In the genomic region with DNA sequence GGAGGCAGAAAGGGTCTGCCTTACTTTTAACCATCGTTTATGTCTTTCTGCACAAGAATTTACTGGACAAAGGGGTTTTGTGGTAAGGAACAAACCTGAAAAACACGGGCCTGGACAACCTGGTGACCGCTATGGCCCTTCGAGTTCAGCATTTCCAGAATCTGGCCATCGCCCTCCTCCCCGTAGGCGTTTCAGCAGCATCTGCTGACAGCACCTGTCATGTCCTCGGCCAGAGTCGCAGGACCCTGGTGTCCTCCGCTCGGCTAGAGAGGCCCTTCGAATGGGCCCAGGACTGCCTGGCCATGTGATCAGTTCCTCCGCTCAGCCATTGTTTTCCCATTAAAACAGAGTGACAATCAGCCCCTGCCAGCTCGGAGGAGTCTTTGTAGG, we compare ENCODE assay signal across 23 cellular contexts.
"Had no signal": no experiment of that assay in that cellular context is flagged by ENCODE, and none has a peak within 500 bp of the region (broad histone marks: within the 10 kb centered on the region; RNA-seq: fewer than 3 reads in every experiment).

No MANE protein-coding gene starts in this region.

- H3K27ac Mint-ChIP-seq: effector memory CD8-positive, alpha-beta T cell; natural killer cell; progenitor cell of endocrine pancreas; stimulated activated naive B cell treated with anti-CD40 and anti-IgM and Interleukin-4, amounts not matched to agents 10 μg/mL and 1 μg/mL and 100 μg/mL, for 72 hours; stimulated activated naive CD8-positive, alpha-beta T cell treated with anti-CD3 and anti-CD28 coated beads, Interleukin-15, amount 100 ng/mL, for 72 hours; type B pancreatic cell had no signal

- H2AFZ ChIP-seq: parathyroid adenoma had no signal

- H3K4me3 Mint-ChIP-seq: central memory CD8-positive, alpha-beta T cell; effector memory CD8-positive, alpha-beta T cell; natural killer cell; stimulated activated naive B cell treated with anti-CD40 and anti-IgM and Interleukin-4, amounts not matched to agents 10 μg/mL and 1 μg/mL and 100 μg/mL, for 72 hours; stimulated activated naive CD8-positive, alpha-beta T cell treated with anti-CD3 and anti-CD28 coated beads, Interleukin-15, amount 100 ng/mL, for 72 hours; type B pancreatic cell had no signal

- ATAC-seq: effector memory CD8-positive, alpha-beta T cell; left ventricle myocardium superior; lower lobe of right lung; natural killer cell; sciatic nerve; stimulated activated naive B cell treated with anti-CD40 and anti-IgM and Interleukin-4, amounts not matched to agents 10 μg/mL and 1 μg/mL and 100 μg/mL, for 72 hours; stimulated activated naive CD8-positive, alpha-beta T cell treated with anti-CD3 and anti-CD28 coated beads, Interleukin-15, amount 100 ng/mL, for 72 hours had no signal

- H3K4me3 ChIP-seq: esophagus squamous epithelium, heart right ventricle, lower lobe of right lung, suprapubic skin, uterus had no signal

- H3K36me3 ChIP-seq: uterus had no signal

- H3K4me1 ChIP-seq: esophagus squamous epithelium, lower lobe of right lung, parathyroid adenoma, suprapubic skin, uterus had no signal

- H3K4me1 Mint-ChIP-seq: central memory CD8-positive, alpha-beta T cell; stimulated activated naive B cell treated with anti-CD40 and anti-IgM and Interleukin-4, amounts not matched to agents 10 μg/mL and 1 μg/mL and 100 μg/mL, for 72 hours; stimulated activated naive CD8-positive, alpha-beta T cell treated with anti-CD3 and anti-CD28 coated beads, Interleukin-15, amount 100 ng/mL, for 72 hours had no signal

- H3K36me3 Mint-ChIP-seq: natural killer cell; stimulated activated naive B cell treated with anti-CD40 and anti-IgM and Interleukin-4, amounts not matched to agents 10 μg/mL and 1 μg/mL and 100 μg/mL, for 72 hours had no signal

- H3K27ac ChIP-seq: esophagus squamous epithelium, heart right ventricle, lower lobe of right lung, parathyroid adenoma, suprapubic skin, uterus had no signal

- H3K9ac ChIP-seq: parathyroid adenoma had no signal

- H3K27me3 ChIP-seq: heart right ventricle, suprapubic skin, uterus had no signal

- FAIRE-seq: endometrium, islet of Langerhans had no signal

- H3K9me3 Mint-ChIP-seq: central memory CD8-positive, alpha-beta T cell; effector memory CD8-positive, alpha-beta T cell; natural killer cell; stimulated activated naive CD8-positive, alpha-beta T cell treated with anti-CD3 and anti-CD28 coated beads, Interleukin-15, amount 100 ng/mL, for 72 hours; type B pancreatic cell had no signal

- H3K9me3 ChIP-seq: esophagus squamous epithelium, heart right ventricle, lower lobe of right lung, suprapubic skin, uterus had no signal

- DNase-seq: cortex of kidney; effector memory CD8-positive, alpha-beta T cell; erythroblast; esophagus squamous epithelium; foreskin melanocyte; glutamatergic neuron; heart right ventricle; hippocampal formation; left ventricle myocardium superior; lower lobe of right lung; natural killer cell; stimulated activated CD4-positive, alpha-beta T cell treated with anti-CD3 and anti-CD28 coated beads, Interleukin-2, amount 100 ng/mL, for 48 hours; stimulated activated naive B cell treated with anti-CD40 and anti-IgM and Interleukin-4, amounts not matched to agents 10 μg/mL and 1 μg/mL and 100 μg/mL, for 72 hours; stimulated activated naive CD8-positive, alpha-beta T cell treated with anti-CD3 and anti-CD28 coated beads, Interleukin-15, amount 100 ng/mL, for 72 hours had no signal
